Comparison of ENCODE assay signal across 15 cellular contexts in genomic region chr5:569358-569867, GRCh38.
"Had no signal": no experiment of that assay in that cellular context is flagged by ENCODE, and none has a peak within 500 bp of the region (broad histone marks: within the 10 kb centered on the region; RNA-seq: fewer than 3 reads in every experiment).

No MANE protein-coding gene starts in this region.

- DNase-seq: activated B cell treated with CpG ODN at 0.5 μM for 24 hours; activated CD4-positive, alpha-beta T cell treated with anti-CD3 and anti-CD28 coated beads, Interleukin-2, amount 50 U/mL, for 1 hour; activated T-cell treated with anti-CD3 and anti-CD28 coated beads, Interleukin-2, amount 50 U/mL, for 48 hours; dermis blood vessel endothelial cell; effector CD4-positive, alpha-beta T cell; foreskin keratinocyte; hypothalamus; immature natural killer cell; left colon; midbrain; retina; stimulated activated CD4-positive, alpha-beta T cell treated with anti-CD3 and anti-CD28 coated beads, Interleukin-1b, Interleukin-23, amount 100 ng/mL, for 48 hours; stimulated activated naive B cell treated with anti-CD40 and anti-IgM and Interleukin-4, amounts not matched to agents 10 μg/mL and 1 μg/mL and 100 μg/mL, for 72 hours; T-helper 1 cell had no signal

- ATAC-seq: activated naive CD4-positive, alpha-beta T cell treated with anti-CD3 and anti-CD28 coated beads, Interleukin-2, amount 50 U/mL, for 72 hours; foreskin keratinocyte; left colon; stimulated activated naive B cell treated with anti-CD40 and anti-IgM and Interleukin-4, amounts not matched to agents 10 μg/mL and 1 μg/mL and 100 μg/mL, for 72 hours had no signal
